23 cellular contexts compared by ENCODE assay signal in the genomic region with DNA sequence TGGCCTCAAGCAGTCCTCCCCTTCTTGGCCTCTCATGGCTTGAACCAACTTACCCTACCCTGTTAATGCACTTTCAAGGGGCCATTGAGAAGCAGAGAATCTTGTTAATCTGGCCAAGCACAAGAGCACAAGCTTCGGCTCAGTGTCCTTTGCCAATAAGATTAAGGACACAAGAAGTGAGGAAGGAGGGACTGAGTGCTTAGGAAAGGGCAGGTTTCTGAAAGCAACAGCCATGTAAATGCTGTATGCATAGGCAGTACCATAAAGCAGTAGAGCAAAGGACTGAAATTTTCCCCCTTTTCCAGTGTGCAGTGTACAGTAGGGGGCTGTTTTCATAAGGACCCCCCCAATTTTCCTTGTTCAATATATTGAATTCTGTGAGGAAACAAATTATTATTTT.
"Had no signal": no experiment of that assay in that cellular context is flagged by ENCODE, and none has a peak within 500 bp of the region (broad histone marks: within the 10 kb centered on the region; RNA-seq: fewer than 3 reads in every experiment).

No MANE protein-coding gene starts in this region.

- FAIRE-seq: astrocyte, bronchial epithelial cell, endothelial cell of umbilical vein had no signal

- H3K27ac ChIP-seq: adrenal gland, left ventricle myocardium inferior, vagina, VCaP had no signal

- H3K27me3 Mint-ChIP-seq: dendritic cell treated with granulocyte-macrophage colony-stimulating factor and Interleukin-4, amounts not matched to agents 40 ng/mL and 50 ng/mL, for 4 days had no signal

- H3K27ac Mint-ChIP-seq: dendritic cell treated with granulocyte-macrophage colony-stimulating factor and Interleukin-4, amounts not matched to agents 40 ng/mL and 50 ng/mL, for 4 days; T-helper 1 cell treated with Interleukin-12 subunit alpha and Interleukin-12 subunit beta and Interleukin-4 antibody, amounts not matched to agents 30 μg/mL and 1 μg/mL, for 36 hours had no signal

- ATAC-seq: activated naive CD4-positive, alpha-beta T cell treated with anti-CD3 and anti-CD28 coated beads, Interleukin-2, amount 50 U/mL, for 72 hours; gastroesophageal sphincter had no signal

- H3K4me3 ChIP-seq: adrenal gland, esophagus muscularis mucosa, gastroesophageal sphincter, heart right ventricle, left ventricle myocardium inferior, stomach, vagina had no signal

- H3K9me3 Mint-ChIP-seq: activated naive CD4-positive, alpha-beta T cell treated with anti-CD3 and anti-CD28 coated beads, Interleukin-2, amount 50 U/mL, for 72 hours; dendritic cell treated with granulocyte-macrophage colony-stimulating factor and Interleukin-4, amounts not matched to agents 40 ng/mL and 50 ng/mL, for 4 days; immature natural killer cell; T-helper 1 cell treated with Interleukin-12 subunit alpha and Interleukin-12 subunit beta and Interleukin-4 antibody, amounts not matched to agents 30 μg/mL and 1 μg/mL, for 36 hours had no signal

- H3K4me3 Mint-ChIP-seq: dendritic cell treated with granulocyte-macrophage colony-stimulating factor and Interleukin-4, amounts not matched to agents 40 ng/mL and 50 ng/mL, for 4 days; immature natural killer cell; T-helper 1 cell treated with Interleukin-12 subunit alpha and Interleukin-12 subunit beta and Interleukin-4 antibody, amounts not matched to agents 30 μg/mL and 1 μg/mL, for 36 hours had no signal

- DNase-seq: activated CD8-positive, alpha-beta memory T cell treated with anti-CD3 and anti-CD28 coated beads, Interleukin-2, amount 50 U/mL, for 48 hours; activated gamma-delta T cell; adrenal gland; effector CD8-positive, alpha-beta T cell; heart right ventricle; immature natural killer cell; kidney glomerular epithelial cell; left ventricle myocardium inferior; posterior cingulate gyrus; stimulated activated CD4-positive, alpha-beta T cell treated with anti-CD3 and anti-CD28 coated beads, Interleukin-15, amount 100 ng/mL, for 24 hours; stimulated activated CD4-positive, alpha-beta T cell treated with anti-CD3 and anti-CD28 coated beads, Interleukin-2, amount 100 ng/mL, for 48 hours; stomach; trophoblast cell had no signal

- H3K9me3 ChIP-seq: adrenal gland, esophagus muscularis mucosa, gastroesophageal sphincter, heart right ventricle, left ventricle myocardium inferior, stomach, vagina had no signal

- H3K27me3 ChIP-seq: adrenal gland, esophagus muscularis mucosa, gastroesophageal sphincter, heart right ventricle, stomach, vagina had no signal
